Comparison of ENCODE assay signal across 9 cellular contexts in genomic region chr11:65611028-65611757, GRCh38. TPM values are rescaled to one million over a fixed set of nuclear protein-coding genes. Genes with fewer than 3 reads are reported as not detected.
A peak's percentile ranks its signal among the peaks of the same experiment; 100 is the strongest.
DNase-seq lines count a peak whose midpoint lies in the region; TF ChIP-seq lines count a peak whose summit lies in the region.
"Had no signal": no experiment of that assay in that cellular context is flagged by ENCODE, and none has a peak within 500 bp of the region (broad histone marks: within the 10 kb centered on the region; RNA-seq: fewer than 3 reads in every experiment).

No MANE protein-coding gene starts in this region.

- H3K4me3 ChIP-seq in Peyer's patch (peak overlapping the region in 3 of 4 donors; percentile 18 to 93 (median 71)), neural cell (ENCODE audit: low read length) (peak overlapping the region; percentile 81)
- H3K4me3 ChIP-seq: mucosa of descending colon had no signal

- TF ChIP-seq CTCF in Peyer's patch (IDR thresholded peaks at IDR 0.05) (no peak), neural cell (IDR thresholded peaks at IDR 0.05; ENCODE audit: poor library complexity, severe bottlenecking) (no peak)

- H3K27ac ChIP-seq in Peyer's patch (peak overlapping the region; percentile 63 to 98 (median 80)), neural cell (ENCODE audit: low read length) (no peak overlapping the region)

- peak overlapping the region; percentile 26 for H3K9ac ChIP-seq in neural cell (ENCODE audit: low read length)

- TF ChIP-seq POLR2A in Peyer's patch (IDR thresholded peaks at IDR 0.05) = no peak

- H3K27me3 ChIP-seq in Peyer's patch (no peaks in the 10 kb centered on the region), neural cell (ENCODE audit: insufficient read depth, low read depth, low read length) (no peaks in the 10 kb centered on the region)

- no peaks in the 10 kb centered on the region for H4K20me1 ChIP-seq in neural cell (ENCODE audit: insufficient read depth)

- peaks cover 6% of the 10 kb centered on the region for H3K79me2 ChIP-seq in neural cell (replicated peaks; ENCODE audit: insufficient read depth, low read length)

- H3F3A ChIP-seq in neural cell (ENCODE audit: insufficient read depth, low read length, poor library complexity, severe bottlenecking) = no peaks in the 10 kb centered on the region

- no peak for TF ChIP-seq EP300 in neural cell (conservative IDR thresholded peaks at IDR 0.05; ENCODE audit: poor library complexity, severe bottlenecking)

- TF ChIP-seq RAD21 in neural cell (conservative IDR thresholded peaks at IDR 0.05) = no peak

- H2AFZ ChIP-seq in neural cell (ENCODE audit: low read depth, low read length) = no peak overlapping the region

- DNase-seq in C1 segment of cervical spinal cord (lab: John Stamatoyannopoulos, UW) (peak in 12 of 14 donors; percentile 52 to 87 (median 76)), Peyer's patch (no peak), epidermal melanocyte (ENCODE audit: insufficient read length, low spot score) (peak; percentile 63), cerebellar cortex (ENCODE audit: low spot score) (no peak), ecto neural progenitor cell (ENCODE audit: low spot score) (no peak), iPS-NIHi7 (ENCODE audit: extremely low spot score) (no peak), islet precursor cell (no peak)

- no peak overlapping the region for H3K4me2 ChIP-seq in neural cell (ENCODE audit: low read length)

- H3K4me1 ChIP-seq in Peyer's patch = peaks cover 0 to 55% (median 21%) of the 10 kb centered on the region in 4 donors

- no peaks in the 10 kb centered on the region for H3K9me3 ChIP-seq in Peyer's patch
- H3K9me3 ChIP-seq in neural cell (ENCODE audit: low read length) = no peaks in the 10 kb centered on the region
- H3K9me3 ChIP-seq: mucosa of descending colon had no signal

- no peaks in the 10 kb centered on the region for H3K9me2 ChIP-seq in neural cell (ENCODE audit: insufficient read depth, low read length)

- H3K36me3 ChIP-seq in Peyer's patch (peaks cover 0 to 32% (median 0%) of the 10 kb centered on the region in 3 donors), neural cell (ENCODE audit: insufficient read depth, low read length) (no peaks in the 10 kb centered on the region)

TF ChIP-seq in neural cell, 6 proteins besides CTCF, POLR2A, EP300 and RAD21:
- TF ChIP-seq MXI1 (conservative IDR thresholded peaks at IDR 0.05; ENCODE audit: poor library complexity, severe bottlenecking) = no peak
- TF ChIP-seq SMC3 (conservative IDR thresholded peaks at IDR 0.05; ENCODE audit: poor library complexity) = no peak
- TF ChIP-seq POLR2AphosphoS5 (IDR thresholded peaks at IDR 0.05) = no peak
- TF ChIP-seq REST (IDR thresholded peaks at IDR 0.05; ENCODE audit: borderline replicate concordance) = no peak
- no peak for TF ChIP-seq TAF1 (IDR thresholded peaks at IDR 0.05; ENCODE audit: low read depth)
- no peak for TF ChIP-seq EZH2 (IDR thresholded peaks at IDR 0.05; ENCODE audit: borderline replicate concordance, insufficient read depth, low read length, poor library complexity, severe bottlenecking)

RNA-seq across cellular contexts. Expression of gene MAP3K11, which starts 2.8 kb away (rescaled TPM):
- 100 to 1,000 TPM; 106 to 209 (median 150) TPM for total RNA-seq in Peyer's patch
- 3.9 and 6.6 TPM in 2 replicates for polyA plus RNA-seq in neural cell
- polyA minus RNA-seq in neural cell = 12.0 and 13.4 TPM in 2 replicates

RNA-seq across cellular contexts. Expression of gene PCNX3, which starts 4.4 kb away (rescaled TPM):
- 100 to 1,000 TPM in 1 of 4 donors, 10 to 100 TPM in 3; 60.2 to 106 (median 81.3) TPM for total RNA-seq in Peyer's patch
- polyA plus RNA-seq in neural cell = 7.8 and 8.1 TPM in 2 replicates
- polyA minus RNA-seq in neural cell = 16.1 and 22.2 TPM in 2 replicates

RNA-seq across cellular contexts. Expression of gene KCNK7, which starts 15.6 kb away (rescaled TPM):
- 1 to 10 TPM in 3 of 4 donors, not detected in 1; 1.5 to 3.5 (median 2.5) TPM for total RNA-seq in Peyer's patch
- polyA plus RNA-seq in neural cell = 1.1 TPM in 1 of 2 replicates, not detected in the other
- polyA minus RNA-seq in neural cell = 0.49 TPM in 1 of 2 replicates, not detected in the other

RNA-seq across cellular contexts. Expression of gene SIPA1, which starts 26.7 kb away (rescaled TPM):
- total RNA-seq in Peyer's patch = 10 to 100 TPM; 18.0 to 48.7 (median 24.7) TPM
- 0.16 and 6.5 TPM in 2 replicates for polyA plus RNA-seq in neural cell
- polyA minus RNA-seq in neural cell = 0.97 and 1.6 TPM in 2 replicates

RNA-seq across cellular contexts. Expression of gene EHBP1L1, which starts 35.3 kb away (rescaled TPM):
- total RNA-seq in Peyer's patch = 100 to 1,000 TPM in 3 of 4 donors, 10 to 100 TPM in 1; 65.2 to 163 (median 121) TPM
- 18.3 and 19.8 TPM in 2 replicates for polyA plus RNA-seq in neural cell
- 5.4 and 8.6 TPM in 2 replicates for polyA minus RNA-seq in neural cell

Comparison
In these comparisons a context has a peak if more than half of its experiments do, and no peak if none do; other contexts are left out.
1. DNase-seq: peak in C1 segment of cervical spinal cord (12 of 14) and epidermal melanocyte (single experiment); none in Peyer's patch (0 of 3), cerebellar cortex (single experiment), ecto neural progenitor cell (single experiment), iPS-NIHi7 (single experiment) and islet precursor cell (single experiment).